ENCODE assay signal across 15 cellular contexts in genomic region chr1:186682721-186683120, GRCh38. TPM values are rescaled to one million over a fixed set of nuclear protein-coding genes. Genes with fewer than 3 reads are reported as not detected.
DNase-seq lines count a peak whose midpoint lies in the region; TF ChIP-seq lines count a peak whose summit lies in the region.
"Had no signal": no experiment of that assay in that cellular context is flagged by ENCODE, and none has a peak within 500 bp of the region (broad histone marks: within the 10 kb centered on the region; RNA-seq: fewer than 3 reads in every experiment).

No MANE protein-coding gene starts in this region.

- no peaks in the 10 kb centered on the region for H3K27me3 ChIP-seq in BJ (ENCODE audit: control insufficient read depth, insufficient read depth, low read length)

- peaks cover 4% of the 10 kb centered on the region for H3K27me3 Mint-ChIP-seq in chondrocyte (ENCODE audit: low read depth)

- TF ChIP-seq CTCF in BJ (IDR thresholded peaks at IDR 0.05; ENCODE audit: insufficient read depth, low read depth, low read length) (peak; percentile 51), LNCaP clone FGC (IDR thresholded peaks at IDR 0.05; ENCODE audit: control insufficient read depth, extremely low read depth, insufficient read depth) (0 out of 2 replicates have a peak, but pooled peaks have one; percentile 21), chondrocyte (IDR thresholded peaks at IDR 0.05) (peak; percentile 83)

- DNase-seq in BJ (ENCODE audit: low read depth) (peak; percentile 4), LNCaP clone FGC (ENCODE audit: low read depth) (peak; percentile 7), chondrocyte (ENCODE audit: low spot score) (no peak), medulla oblongata (ENCODE audit: extremely low spot score) (peak; percentile 9), putamen (ENCODE audit: low spot score) (no peak), NOMO-1 treated with dmso at 0.1 percent for 144 hours (lab: John Stamatoyannopoulos, UW; ENCODE audit: unreplicated experiment) (no peak)
- no peak for DNase-seq in activated CD8-positive, alpha-beta memory T cell treated with anti-CD3 and anti-CD28 coated beads for 24 hours
- no peak for DNase-seq in central memory CD4-positive, alpha-beta T cell
- DNase-seq: activated CD4-positive, alpha-beta memory T cell treated with anti-CD3 and anti-CD28 coated beads, Interleukin-2, amount 10 ng/mL, durations not matched to agents 7 days and 5 days; amygdala; DMS79 treated with DMSO at 0.1 percent for 48 hours; NCI-H2029; RPMI8226 had no signal

- H3K27ac Mint-ChIP-seq in chondrocyte (ENCODE audit: unreplicated experiment): no peak overlapping the region
- H3K27ac Mint-ChIP-seq: activated CD4-positive, alpha-beta memory T cell treated with anti-CD3 and anti-CD28 coated beads, Interleukin-2, amount 10 ng/mL, durations not matched to agents 7 days and 5 days; type B pancreatic cell had no signal

- peaks cover 23% of the 10 kb centered on the region for H3K4me1 Mint-ChIP-seq in chondrocyte (ENCODE audit: low read depth)

- H3K36me3 ChIP-seq in BJ (ENCODE audit: control insufficient read depth, insufficient read depth, low read length): no peaks in the 10 kb centered on the region
- H3K36me3 ChIP-seq: HAP-1 had no signal

- H3K4me3 Mint-ChIP-seq in chondrocyte (ENCODE audit: unreplicated experiment): no peak overlapping the region
- H3K4me3 Mint-ChIP-seq: activated CD4-positive, alpha-beta memory T cell treated with anti-CD3 and anti-CD28 coated beads, Interleukin-2, amount 10 ng/mL, durations not matched to agents 7 days and 5 days; type B pancreatic cell had no signal

- CTCF ChIA-PET in BJ (lab: Yijun Ruan, JAX): interaction anchor here (0.7 to 3.1 kb wide), 7 partner anchors 9 to 279 kb away, joined by 3 to 15 read pairs (median 6); no protein-coding TSS in a partner anchor

- peaks cover 2% of the 10 kb centered on the region for H3K36me3 Mint-ChIP-seq in chondrocyte (ENCODE audit: low read depth)

- POLR2A ChIA-PET in BJ (lab: Charles Lee): no interaction called here

- H3K9me3 Mint-ChIP-seq in chondrocyte (ENCODE audit: low read depth): peaks cover 15% of the 10 kb centered on the region
- H3K9me3 Mint-ChIP-seq: activated CD4-positive, alpha-beta memory T cell treated with anti-CD3 and anti-CD28 coated beads, Interleukin-2, amount 10 ng/mL, durations not matched to agents 7 days and 5 days had no signal

- peak overlapping the region; percentile 90 for H3K4me3 ChIP-seq in BJ (ENCODE audit: low read depth, low read length)
- no peak overlapping the region for H3K4me3 ChIP-seq in LNCaP clone FGC (ENCODE audit: low read depth, low read length)
- H3K4me3 ChIP-seq: HAP-1 had no signal

RNA-seq across cellular contexts. Expression of gene PTGS2, which starts 2.5 kb away (rescaled TPM):
- 100 and 116 TPM in 2 replicates for polyA plus RNA-seq in BJ (2011; rRNA removed)
- 69.1 and 80.7 TPM in 2 replicates for polyA minus RNA-seq in BJ (2011; rRNA and poly(A)+ RNA removed)
- total RNA-seq in chondrocyte: 1.5 to 2.8 TPM (median 2.3 TPM) in 3 replicates

Comparison
In these comparisons a context has a peak if more than half of its experiments do, and no peak if none do; other contexts are left out.
1. DNase-seq: peak in BJ (single experiment), LNCaP clone FGC (single experiment) and medulla oblongata (single experiment); none in chondrocyte (single experiment), activated CD8-positive, alpha-beta memory T cell treated with anti-CD3 and anti-CD28 coated beads for 24 hours (single experiment), putamen (single experiment), central memory CD4-positive, alpha-beta T cell (single experiment) and NOMO-1 treated with dmso at 0.1 percent for 144 hours (single experiment).
2. CTCF ChIP-seq: peak in every context shown above with its lines; median percentile 83 in chondrocyte; 51 in BJ; 21 in LNCaP clone FGC.